In genomic region chr19:46784262-46785053, GRCh38 we compare ENCODE assay signal across 8 cellular contexts. TPM values are rescaled to one million over a fixed set of nuclear protein-coding genes. Genes with fewer than 3 reads are reported as not detected.
DNase-seq lines count a peak whose midpoint lies in the region; ATAC-seq and TF ChIP-seq lines count a peak whose summit lies in the region.

No MANE protein-coding gene starts in this region.

- no peak for ATAC-seq in HG03457 (IDR thresholded peaks at IDR 0.05; ENCODE audit: unreplicated experiment)

- no peaks in the 10 kb centered on the region for H3K9me3 Mint-ChIP-seq in activated naive CD8-positive, alpha-beta T cell (ENCODE audit: low read depth)

- H3K4me1 ChIP-seq in HUES64 (ENCODE audit: insufficient read depth, low read length) = peaks cover 3% of the 10 kb centered on the region
- peaks cover 0 to 44% of the 10 kb centered on the region in 2 donors for H3K4me1 ChIP-seq in right atrium auricular region
- H3K4me1 ChIP-seq in skeletal muscle satellite cell (ENCODE audit: control insufficient read depth, insufficient read depth, low read length) = peaks cover 28% of the 10 kb centered on the region

- DNase-seq in NK-92 treated with Interleukin-12 subunit alpha and Interleukin-12 subunit beta, amount 100 ng/mL, for 24 hours (lab: John Stamatoyannopoulos, UW) = peak; percentile 77
- DNase-seq in NK-92 (lab: John Stamatoyannopoulos, UW; ENCODE audit: unreplicated experiment) = no peak
- peak; percentile 86 for DNase-seq in SIG-M5 (lab: John Stamatoyannopoulos, UW)
- peak; percentile 81 for DNase-seq in right atrium auricular region (ENCODE audit: low spot score)

- peaks cover 3% of the 10 kb centered on the region; the same call in 1 of the 2 replicates for H3K27me3 ChIP-seq in HUES64 (ENCODE audit: insufficient read depth, low read length)
- no peaks in the 10 kb centered on the region for H3K27me3 ChIP-seq in right atrium auricular region
- H3K27me3 ChIP-seq in skeletal muscle satellite cell (ENCODE audit: control insufficient read depth, insufficient read depth, low read length) = no peaks in the 10 kb centered on the region

- H3K9me3 ChIP-seq in HUES64 (ENCODE audit: insufficient read depth, low read depth, low read length) (no peaks in the 10 kb centered on the region), right atrium auricular region (no peaks in the 10 kb centered on the region), skeletal muscle satellite cell (replicated peaks; ENCODE audit: low read length) (no peaks in the 10 kb centered on the region)

- H3K4me1 Mint-ChIP-seq in activated naive CD8-positive, alpha-beta T cell (ENCODE audit: low read depth) = peaks cover 36% of the 10 kb centered on the region

- H3K36me3 ChIP-seq in HUES64 (ENCODE audit: insufficient read depth, low read length) = peaks cover 56% of the 10 kb centered on the region
- H3K36me3 ChIP-seq in right atrium auricular region = peaks cover 31% of the 10 kb centered on the region
- peaks cover 29% of the 10 kb centered on the region for H3K36me3 ChIP-seq in skeletal muscle satellite cell (ENCODE audit: insufficient read depth, low read length)

- H3K9ac ChIP-seq in HUES64 (ENCODE audit: low read depth, low read length) = peak overlapping the region; percentile 96
- peak overlapping the region; percentile 92 for H3K9ac ChIP-seq in skeletal muscle satellite cell (ENCODE audit: low read depth, low read length)

- peak in 1 of 2 donors; percentile 12 for TF ChIP-seq CTCF in right atrium auricular region (IDR thresholded peaks at IDR 0.05)

- peak overlapping the region; percentile 97 for H3K27ac Mint-ChIP-seq in activated naive CD8-positive, alpha-beta T cell

- H3K36me3 Mint-ChIP-seq in activated naive CD8-positive, alpha-beta T cell = peaks cover 20% of the 10 kb centered on the region

- 48% methylated on average over 17 of the region's 17 CpGs for WGBS in HUES64

- no peaks in the 10 kb centered on the region for H3K27me3 Mint-ChIP-seq in activated naive CD8-positive, alpha-beta T cell

- H3K4me2 ChIP-seq in skeletal muscle satellite cell (ENCODE audit: low read length) = peak overlapping the region; percentile 93

- peak overlapping the region; percentile 97 for H3K27ac ChIP-seq in HUES64 (ENCODE audit: low read depth, low read length)
- peak overlapping the region; percentile 75 to 82 for H3K27ac ChIP-seq in right atrium auricular region

- H3K4me3 Mint-ChIP-seq in activated naive CD8-positive, alpha-beta T cell = peak overlapping the region; percentile 97

- H3K4me3 ChIP-seq in HUES64 (ENCODE audit: low read length) (peak overlapping the region; percentile 100), right atrium auricular region (peak overlapping the region; percentile 3 to 60), skeletal muscle satellite cell (ENCODE audit: low read length) (peak overlapping the region; percentile 84)

RNA-seq across cellular contexts. Expression of gene SLC1A5, which starts 3.9 kb away (rescaled TPM):
- polyA plus RNA-seq in HUES64 (2013, experiment 1 of 2) = 129 TPM
- 116 TPM for polyA plus RNA-seq in HUES64 (2013, experiment 2 of 2)
- total RNA-seq in right atrium auricular region = 10 to 100 TPM; 21.2 to 42.6 TPM
- total RNA-seq in skeletal muscle satellite cell (2012; rRNA removed) = 102 and 130 TPM in 2 replicates

RNA-seq across cellular contexts. Expression of gene STRN4, which starts 38.2 kb away (rescaled TPM):
- 68.0 TPM for polyA plus RNA-seq in HUES64 (2013, experiment 1 of 2)
- polyA plus RNA-seq in HUES64 (2013, experiment 2 of 2) = 72.1 TPM
- 10 to 100 TPM; 46.6 to 65.4 TPM for total RNA-seq in right atrium auricular region
- total RNA-seq in skeletal muscle satellite cell (2012; rRNA removed) = 50.4 and 57.7 TPM in 2 replicates

RNA-seq across cellular contexts. Expression of gene FKRP, which starts 38.6 kb away (rescaled TPM):
- 21.3 TPM for polyA plus RNA-seq in HUES64 (2013, experiment 1 of 2)
- 21.3 TPM for polyA plus RNA-seq in HUES64 (2013, experiment 2 of 2)
- 10 to 100 TPM; 20.3 to 23.8 TPM for total RNA-seq in right atrium auricular region
- total RNA-seq in skeletal muscle satellite cell (2012; rRNA removed) = 19.9 and 20.3 TPM in 2 replicates

Comparison
In these comparisons a context has a peak if more than half of its experiments do, and no peak if none do; other contexts are left out.
1. H3K4me3 ChIP-seq: peak in every context shown above with its lines; median percentile 100 in HUES64; 84 in skeletal muscle satellite cell; 32 in right atrium auricular region.